16 cellular contexts compared by ENCODE assay signal in genomic region chr16:81848306-81848853, GRCh38.
"Had no signal": no experiment of that assay in that cellular context is flagged by ENCODE, and none has a peak within 500 bp of the region (broad histone marks: within the 10 kb centered on the region; RNA-seq: fewer than 3 reads in every experiment).

No MANE protein-coding gene starts in this region.

- H3K27me3 ChIP-seq: esophagus squamous epithelium, stomach had no signal

- H3K9me3 Mint-ChIP-seq: activated CD4-positive, alpha-beta memory T cell treated with anti-CD3 and anti-CD28 coated beads, Interleukin-2, amount 10 ng/mL, durations not matched to agents 7 days and 5 days; activated T-cell treated with anti-CD3 and anti-CD28 coated beads, Interleukin-2, amount 50 U/mL, for 72 hours; nephron had no signal

- H3K4me1 Mint-ChIP-seq: nephron had no signal

- H3K4me3 ChIP-seq: esophagus squamous epithelium, mucosa of descending colon, stomach, thoracic aorta had no signal

- H3K4me1 ChIP-seq: foreskin keratinocyte, parathyroid adenoma, stomach had no signal

- DNase-seq: activated CD4-positive, alpha-beta memory T cell treated with anti-CD3 and anti-CD28 coated beads, Interleukin-2, amount 10 ng/mL, durations not matched to agents 7 days and 5 days; activated CD8-positive, alpha-beta memory T cell treated with anti-CD3 and anti-CD28 coated beads, Interleukin-2, amount 50 U/mL, for 4 hours; activated naive CD4-positive, alpha-beta T cell; activated T-cell treated with anti-CD3 and anti-CD28 coated beads, Interleukin-2, amount 50 U/mL, for 72 hours; aorta; esophagus squamous epithelium; foreskin keratinocyte; mucosa of descending colon; retina; stimulated activated CD4-positive, alpha-beta T cell treated with anti-CD3 and anti-CD28 coated beads, Interleukin-15, amount 100 ng/mL, for 24 hours; stimulated activated CD4-positive, alpha-beta T cell treated with anti-CD3 and anti-CD28 coated beads, Interleukin-4, amount 100 ng/mL, for 24 hours; stomach; T-helper 17 cell had no signal

- H3K27ac Mint-ChIP-seq: activated CD4-positive, alpha-beta memory T cell treated with anti-CD3 and anti-CD28 coated beads, Interleukin-2, amount 10 ng/mL, durations not matched to agents 7 days and 5 days; activated T-cell treated with anti-CD3 and anti-CD28 coated beads, Interleukin-2, amount 50 U/mL, for 72 hours; nephron; T-helper 17 cell had no signal

- H3K36me3 ChIP-seq: esophagus squamous epithelium, stomach, thoracic aorta had no signal

- H3K4me3 Mint-ChIP-seq: activated CD4-positive, alpha-beta memory T cell treated with anti-CD3 and anti-CD28 coated beads, Interleukin-2, amount 10 ng/mL, durations not matched to agents 7 days and 5 days; activated T-cell treated with anti-CD3 and anti-CD28 coated beads, Interleukin-2, amount 50 U/mL, for 72 hours; nephron; T-helper 17 cell had no signal

- H3K9me3 ChIP-seq: esophagus squamous epithelium, mucosa of descending colon, thoracic aorta had no signal

- ATAC-seq: activated T-cell treated with anti-CD3 and anti-CD28 coated beads, Interleukin-2, amount 50 U/mL, for 72 hours; foreskin keratinocyte; mucosa of descending colon; T-helper 17 cell had no signal

- H3K27ac ChIP-seq: esophagus squamous epithelium, foreskin keratinocyte, parathyroid adenoma, stomach, thoracic aorta had no signal
